ENCODE assay signal across 8 cellular contexts in genomic region chr15:99729920-99730319, GRCh38. TPM values are rescaled to one million over a fixed set of nuclear protein-coding genes. Genes with fewer than 3 reads are reported as not detected.
DNase-seq lines count a peak whose midpoint lies in the region; ATAC-seq and TF ChIP-seq lines count a peak whose summit lies in the region.

No MANE protein-coding gene starts in this region.

- H2AFZ ChIP-seq in HCT116 (ENCODE audit: low read depth, low read length, poor library complexity, severe bottlenecking): no peak overlapping the region

- H3K4me3 ChIP-seq in HCT116 (replicated peaks in 1 of 2; ENCODE audit: low read depth in 1 of 2, low read length in 2 of 2) (no peak overlapping the region), ascending aorta (no peak overlapping the region), kidney epithelial cell (ENCODE audit: low read depth, low read length) (no peak overlapping the region)
- no peak overlapping the region for H3K4me3 ChIP-seq in effector memory CD4-positive, alpha-beta T cell (ENCODE audit: insufficient read depth, low read depth, low read length, poor library complexity, severe bottlenecking)

- no peaks in the 10 kb centered on the region for H3K9me2 ChIP-seq in HCT116 (ENCODE audit: insufficient read depth)

- H3K9ac ChIP-seq in HCT116 (ENCODE audit: low read length): no peak overlapping the region

- POLR2A ChIA-PET in CD4-positive, alpha-beta T cell (lab: Charles Lee): no interaction called here
- POLR2A ChIA-PET in HCT116 (lab: Charles Lee): no interaction called here

- H3K9me3 Mint-ChIP-seq in CD4-positive, alpha-beta T cell: no peaks in the 10 kb centered on the region

- no peak overlapping the region for H3K4me3 Mint-ChIP-seq in CD4-positive, alpha-beta T cell

- H3K36me3 Mint-ChIP-seq in CD4-positive, alpha-beta T cell (ENCODE audit: low read depth): peaks cover 33% of the 10 kb centered on the region

- H3K27ac ChIP-seq in CD4-positive, alpha-beta T cell (ENCODE audit: low read depth, low read length): no peak overlapping the region
- H3K27ac ChIP-seq in HCT116 (ENCODE audit: low read depth, low read length) (no peak overlapping the region), ascending aorta (no peak overlapping the region)
- H3K27ac ChIP-seq in effector memory CD4-positive, alpha-beta T cell (ENCODE audit: insufficient read depth, low read length, poor library complexity, severe bottlenecking): no peak overlapping the region

- no peak for TF ChIP-seq POLR2A in HCT116 (IDR thresholded peaks at IDR 0.05; ENCODE audit: borderline replicate concordance, extremely low read depth, insufficient read depth, insufficient read length)

- no TSS peak for BruUV-seq in HCT116 (replicated peaks; lab: Mats Ljungman, UMichigan)

- no peaks in the 10 kb centered on the region for H3K9me3 ChIP-seq in CD4-positive, alpha-beta T cell (ENCODE audit: control insufficient read depth, low read length)
- H3K9me3 ChIP-seq in HCT116 (ENCODE audit: control insufficient read depth in 1 of 2, insufficient read depth in 1 of 2, low read depth in 1 of 2, low read length in 2 of 2) (peaks cover 0 to 6% of the 10 kb centered on the region in 2 experiments; a peak in 1 of 4 replicates), ascending aorta (no peaks in the 10 kb centered on the region)
- H3K9me3 ChIP-seq in effector memory CD4-positive, alpha-beta T cell (ENCODE audit: control insufficient read depth, low read length): no peaks in the 10 kb centered on the region

- H3K4me1 ChIP-seq in HCT116 (ENCODE audit: control insufficient read depth in 1 of 2, insufficient read depth in 2 of 2, low read length in 2 of 2) (peaks cover 3 to 13% of the 10 kb centered on the region in 2 experiments; a peak in 3 of 4 replicates), ascending aorta (peaks cover 0 to 21% of the 10 kb centered on the region in 2 donors)
- peaks cover 10% of the 10 kb centered on the region for H3K4me1 ChIP-seq in effector memory CD4-positive, alpha-beta T cell (ENCODE audit: control insufficient read depth, insufficient read depth, low read length, poor library complexity, severe bottlenecking)

- H3K36me3 ChIP-seq in HCT116 (ENCODE audit: control insufficient read depth in 1 of 2, insufficient read depth in 2 of 2, low read length in 2 of 2) (no peaks in the 10 kb centered on the region), ascending aorta (peaks cover 5 to 17% of the 10 kb centered on the region in 2 donors), kidney epithelial cell (ENCODE audit: control insufficient read depth, insufficient read depth, low read length) (no peaks in the 10 kb centered on the region)
- peaks cover 20% of the 10 kb centered on the region for H3K36me3 ChIP-seq in effector memory CD4-positive, alpha-beta T cell (ENCODE audit: control insufficient read depth, insufficient read depth, low read length)

- intact Hi-C loops in CD4-positive, alpha-beta T cell (cut with DNase I, micrococcal nuclease): loop anchor here in 1 of 2 experiments (5.0 kb wide), 2 partner anchors 202 to 617 kb away; no protein-coding TSS in a partner anchor
- intact Hi-C loops in HCT116 (cut with micrococcal nuclease) (no loop called here), ascending aorta (cut with DNase I) (loop anchor here (2.0 to 10.0 kb wide), 2 partner anchors 443 to 625 kb away; partner anchors contain the start of gene SYNM)

- no peak overlapping the region for H3K27ac Mint-ChIP-seq in CD4-positive, alpha-beta T cell

- no peak for ATAC-seq in CD4-positive, alpha-beta T cell (ENCODE audit: poor library complexity)
- ATAC-seq in HCT116 (no peak), HG03280 (IDR thresholded peaks at IDR 0.05; ENCODE audit: unreplicated experiment) (no peak)

- peak in 2 of 10 experiments; percentile 7 to 20 for DNase-seq in CD4-positive, alpha-beta T cell
- DNase-seq in HCT116 (ENCODE audit: low read depth, low spot score) (no peak), ascending aorta (ENCODE audit: low spot score in 2 of 2) (peak in 1 of 2 donors; percentile 77), kidney epithelial cell (ENCODE audit: low read depth) (no peak), NCI-H526 (lab: John Stamatoyannopoulos, UW) (no peak), DMS79 treated with DMSO at 0.1 percent for 48 hours (lab: John Stamatoyannopoulos, UW) (no peak)
- no peak for DNase-seq in effector memory CD4-positive, alpha-beta T cell

- no peaks in the 10 kb centered on the region for H4K20me1 ChIP-seq in HCT116 (ENCODE audit: insufficient read depth)

- H3K27me3 ChIP-seq in CD4-positive, alpha-beta T cell (ENCODE audit: control insufficient read depth, insufficient read depth, low read length): no peaks in the 10 kb centered on the region
- H3K27me3 ChIP-seq in HCT116 (ENCODE audit: insufficient read depth, low read length) (no peaks in the 10 kb centered on the region), ascending aorta (no peaks in the 10 kb centered on the region), kidney epithelial cell (ENCODE audit: control insufficient read depth, insufficient read depth, low read length) (no peaks in the 10 kb centered on the region)
- H3K27me3 ChIP-seq in effector memory CD4-positive, alpha-beta T cell (replicated peaks; ENCODE audit: control insufficient read depth, insufficient read depth, low read length, poor library complexity, severe bottlenecking): no peaks in the 10 kb centered on the region

- H3K4me1 Mint-ChIP-seq in CD4-positive, alpha-beta T cell (ENCODE audit: low read depth): peaks cover 28% of the 10 kb centered on the region

- TF ChIP-seq CTCF in CD4-positive, alpha-beta T cell (IDR thresholded peaks at IDR 0.05): peak; percentile 20
- TF ChIP-seq CTCF in HCT116 (IDR thresholded peaks at IDR 0.05 in 2 of 3, conservative IDR thresholded peaks at IDR 0.05 in 1 of 3; ENCODE audit: borderline replicate concordance in 1 of 3, insufficient read depth in 1 of 3, low read depth in 2 of 3, low read length in 2 of 3) (peak; percentile 48 to 55 (median 52); a peak in 5 of 6 replicates), ascending aorta (IDR thresholded peaks at IDR 0.05) (peak in 2 of 3 experiments; percentile 46 to 67), kidney epithelial cell (IDR thresholded peaks at IDR 0.05; ENCODE audit: insufficient read depth, low read length, poor library complexity, severe bottlenecking) (peak; percentile 51)

- H3K4me2 ChIP-seq in HCT116 (ENCODE audit: low read length): no peak overlapping the region

- no peaks in the 10 kb centered on the region for H3K27me3 Mint-ChIP-seq in CD4-positive, alpha-beta T cell

- no peaks in the 10 kb centered on the region for H3K79me2 ChIP-seq in HCT116 (ENCODE audit: insufficient read depth, low read length)

- peak; percentile 80 for TF ChIP-seq RAD21 in HCT116 (IDR thresholded peaks at IDR 0.05; ENCODE audit: low read depth)

- CTCF ChIA-PET in CD4-positive, alpha-beta T cell (lab: Charles Lee): interaction anchor here (5.8 kb wide), 1 partner anchor 26 kb away, joined by 29 read pairs; no protein-coding TSS in a partner anchor
- CTCF ChIA-PET in HCT116 (lab: Charles Lee): interaction anchor here (1.0 to 2.8 kb wide), 4 partner anchors 26 to 457 kb away, joined by 5 to 10 read pairs (median 7); no protein-coding TSS in a partner anchor

- RAD21 ChIA-PET in HCT116 (lab: Charles Lee; ENCODE audit: low non-redundant PET in 1 of 2, low total read pairs in 2 of 2, uncharacterized antibody in 2 of 2, unreplicated experiment in 2 of 2): no interaction called here

TF ChIP-seq in HCT116, 20 proteins besides CTCF, POLR2A, EP300 and RAD21:
- TF ChIP-seq ZFX (IDR thresholded peaks at IDR 0.05): no peak
- no peak for TF ChIP-seq CEBPB (IDR thresholded peaks at IDR 0.05; ENCODE audit: low read depth)
- TF ChIP-seq EZH2 (IDR thresholded peaks at IDR 0.05): no peak
- no peak for TF ChIP-seq ELF1 (IDR thresholded peaks at IDR 0.05; ENCODE audit: borderline replicate concordance, low read depth)
- no peak for TF ChIP-seq CBX3 (IDR thresholded peaks at IDR 0.05; ENCODE audit: low read depth)
- TF ChIP-seq MAX (IDR thresholded peaks at IDR 0.05): no peak

RNA-seq across cellular contexts. Expression of gene LYSMD4, which starts 3.3 kb away (rescaled TPM):
- 10 to 100 TPM; 12.9 to 13.0 TPM for total RNA-seq in CD4-positive, alpha-beta T cell
- 8.6 TPM for total RNA-seq in HCT116 (2021; ENCODE audit: unreplicated experiment)
- polyA plus RNA-seq in HCT116 (2012): 3.1 and 5.0 TPM in 2 replicates
- total RNA-seq in ascending aorta: not detected
- total RNA-seq in kidney epithelial cell: 7.9 and 24.8 TPM in 2 replicates
